ENCODE assay signal across 8 cellular contexts in the genomic region with DNA sequence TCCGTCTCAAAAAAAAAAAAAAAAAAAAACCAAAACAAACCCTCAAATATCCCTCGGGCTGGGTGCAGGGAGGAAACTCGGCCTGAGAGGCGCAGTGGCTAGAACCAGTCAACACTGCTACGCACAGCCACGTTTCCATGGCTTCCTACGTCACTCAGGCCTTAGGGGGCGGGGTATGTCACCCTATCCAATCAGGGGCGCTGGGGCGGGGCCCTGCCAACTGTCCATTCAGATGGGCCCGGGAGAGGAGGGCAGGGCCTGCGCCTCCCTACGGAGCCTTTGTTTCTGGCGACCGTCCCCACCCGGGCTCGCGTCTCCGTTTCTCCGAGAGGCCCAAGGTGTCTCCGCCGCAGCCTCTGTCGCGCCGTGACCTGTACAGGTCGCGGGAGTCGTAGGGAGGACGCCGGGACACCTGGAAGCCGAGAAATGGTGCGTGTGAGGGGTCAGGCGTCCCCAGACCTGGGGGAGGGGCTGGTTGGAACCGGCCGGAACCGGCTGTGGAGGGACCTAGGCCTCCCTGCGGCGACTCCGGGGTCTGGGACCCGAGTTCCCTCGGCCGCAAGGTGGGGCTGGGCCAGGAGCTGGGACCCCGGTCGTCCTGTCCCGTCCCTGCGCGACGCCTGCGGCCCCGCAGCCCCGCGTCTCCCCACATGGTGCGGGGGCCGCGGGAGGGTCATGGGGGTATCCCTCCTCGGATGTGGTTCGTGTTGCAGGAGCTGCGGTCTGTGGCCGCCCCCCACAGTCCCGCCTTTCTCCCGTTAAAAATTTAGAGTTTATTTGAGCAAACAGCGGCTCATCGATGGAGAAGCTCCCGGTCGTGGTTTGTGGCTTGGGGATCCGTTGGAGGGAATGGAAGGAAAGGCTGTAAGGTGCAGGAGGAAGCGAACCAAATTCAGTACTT. TPM values are rescaled to one million over a fixed set of nuclear protein-coding genes. Genes with fewer than 3 reads are reported as not detected.
DNase-seq lines count a peak whose midpoint lies in the region; ATAC-seq and TF ChIP-seq lines count a peak whose summit lies in the region.

TSS of gene ZNF627 (plus strand) at position 282 of the 901 bp plus-strand sequence. CDS start at position 427, 145 bp downstream.

- no peaks in the 10 kb centered on the region for H3K9me3 Mint-ChIP-seq in activated T-helper 17 cell treated with anti-CD3 and anti-CD28 coated beads, Interleukin-2, amount 50 U/mL, for 72 hours
- peaks cover 0 to under 1% (median 0%) of the 10 kb centered on the region in 9 donors for H3K9me3 Mint-ChIP-seq in naive thymus-derived CD8-positive, alpha-beta T cell

- peaks cover 3% of the 10 kb centered on the region; the same call in 1 of the 2 replicates for H3K9me3 ChIP-seq in Karpas-422 (ENCODE audit: low read length)

- H3K4me1 ChIP-seq in Karpas-422 (ENCODE audit: low read length), result peaks cover 20% of the 10 kb centered on the region

- peak; percentile 95 for ATAC-seq in GM21825 (IDR thresholded peaks at IDR 0.05; ENCODE audit: unreplicated experiment)
- peak; percentile 100 for ATAC-seq in activated T-helper 17 cell treated with anti-CD3 and anti-CD28 coated beads, Interleukin-2, amount 50 U/mL, for 72 hours (replicated peaks)
- ATAC-seq in naive thymus-derived CD8-positive, alpha-beta T cell, result peak; percentile 96 to 98

- peak within 1 kb of the TSS; percentile 55 for H3K27ac ChIP-seq in Karpas-422 (ENCODE audit: low read length)

- H3K27me3 Mint-ChIP-seq in activated T-helper 17 cell treated with anti-CD3 and anti-CD28 coated beads, Interleukin-2, amount 50 U/mL, for 72 hours, result no peaks in the 10 kb centered on the region
- no peaks in the 10 kb centered on the region for H3K27me3 Mint-ChIP-seq in naive thymus-derived CD8-positive, alpha-beta T cell

- no peaks in the 10 kb centered on the region for H4K20me1 ChIP-seq in Karpas-422 (ENCODE audit: insufficient read depth, low read depth, low read length)

- peak within 1 kb of the TSS; percentile 83 for H3K9ac ChIP-seq in Karpas-422 (ENCODE audit: low read length)

- peak; percentile 12 for TF ChIP-seq CTCF in fibroblast of mammary gland (conservative IDR thresholded peaks at IDR 0.05; ENCODE audit: control insufficient read depth, insufficient read depth, low read depth, low read length)

- peak within 1 kb of the TSS; percentile 87 for H3K4me2 ChIP-seq in Karpas-422 (ENCODE audit: low read depth, low read length, poor library complexity, severe bottlenecking)

- peaks cover 46% of the 10 kb centered on the region for H3K79me2 ChIP-seq in Karpas-422 (ENCODE audit: low read length)

- H3K36me3 Mint-ChIP-seq in activated T-helper 17 cell treated with anti-CD3 and anti-CD28 coated beads, Interleukin-2, amount 50 U/mL, for 72 hours (ENCODE audit: low read depth), result peaks cover 6% of the 10 kb centered on the region
- peaks cover 0 to 3% (median 3%) of the 10 kb centered on the region in 3 donors for H3K36me3 Mint-ChIP-seq in naive thymus-derived CD8-positive, alpha-beta T cell

- H3K4me1 Mint-ChIP-seq in activated T-helper 17 cell treated with anti-CD3 and anti-CD28 coated beads, Interleukin-2, amount 50 U/mL, for 72 hours, result no peaks in the 10 kb centered on the region
- peaks cover 12 to 44% (median 26%) of the 10 kb centered on the region in 4 donors for H3K4me1 Mint-ChIP-seq in naive thymus-derived CD8-positive, alpha-beta T cell

- peak within 1 kb of the TSS; percentile 84 for H3K27ac Mint-ChIP-seq in activated T-helper 17 cell treated with anti-CD3 and anti-CD28 coated beads, Interleukin-2, amount 50 U/mL, for 72 hours
- peak within 1 kb of the TSS; percentile 75 to 96 (median 94) for H3K27ac Mint-ChIP-seq in naive thymus-derived CD8-positive, alpha-beta T cell

- POLR2A ChIA-PET in naive thymus-derived CD8-positive, alpha-beta T cell (lab: Charles Lee), result interaction anchor here (0.6 to 1.5 kb wide), 13 partner anchors 11 to 1194 kb away, joined by 3 to 15 read pairs (median 3); partner anchors contain the start of genes ECSIT, ELOF1, SWSAP1 and ZNF441

- DNase-seq in Daoy (ENCODE audit: low read depth) (peak; percentile 99), Karpas-422 (peak; percentile 99), RKO (ENCODE audit: low spot score) (peak; percentile 99), fibroblast of mammary gland (ENCODE audit: low read depth) (peak; percentile 98)
- DNase-seq in naive thymus-derived CD8-positive, alpha-beta T cell, result peak; percentile 90 to 99 (median 98)
- DNase-seq in stimulated activated naive CD4-positive, alpha-beta T cell (lab: John Stamatoyannopoulos, UW), result peak; percentile 89 to 98 (median 94)

- H3K36me3 ChIP-seq in Karpas-422 (ENCODE audit: insufficient read depth, low read length), result peaks cover 22% of the 10 kb centered on the region

- H3K27me3 ChIP-seq in Karpas-422 (ENCODE audit: low read length), result no peaks in the 10 kb centered on the region

- H3K4me3 ChIP-seq in Karpas-422 (ENCODE audit: low read length), result peak within 1 kb of the TSS; percentile 96
- peak within 1 kb of the TSS; percentile 88 for H3K4me3 ChIP-seq in fibroblast of mammary gland (ENCODE audit: control insufficient read depth, low read depth, low read length)

- no peak within 1 kb of the TSS for H2AFZ ChIP-seq in Karpas-422 (ENCODE audit: low read length)

- peak within 1 kb of the TSS; percentile 88 for H3K4me3 Mint-ChIP-seq in activated T-helper 17 cell treated with anti-CD3 and anti-CD28 coated beads, Interleukin-2, amount 50 U/mL, for 72 hours
- H3K4me3 Mint-ChIP-seq in naive thymus-derived CD8-positive, alpha-beta T cell, result peak within 1 kb of the TSS; percentile 82 to 96 (median 90)

- no peaks in the 10 kb centered on the region for H3K9me2 ChIP-seq in Karpas-422 (replicated peaks; ENCODE audit: insufficient read depth, low read length)

RNA-seq across cellular contexts. Expression of gene ZNF627, which starts in this region (rescaled TPM):
- total RNA-seq in Daoy (2014; rRNA removed; shearing (Covaris generic)), result 15.4 and 23.0 TPM in 2 replicates
- total RNA-seq in Karpas-422 (2014; rRNA removed; shearing (Covaris generic); ENCODE audit: low replicate concordance), result 19.9 and 27.7 TPM in 2 replicates
- 1 to 10 TPM; 4.6 to 5.9 TPM for total RNA-seq in activated T-helper 17 cell treated with anti-CD3 and anti-CD28 coated beads, Interleukin-2, amount 50 U/mL, for 72 hours
- total RNA-seq in naive thymus-derived CD8-positive, alpha-beta T cell, result 10 to 100 TPM; 17.3 to 17.5 TPM
- 10 to 100 TPM in 1 of 3 donors, 1 to 10 TPM in 2; 7.7 to 11.9 (median 7.9) TPM for polyA plus RNA-seq in naive thymus-derived CD8-positive, alpha-beta T cell

Comparison
In these comparisons a context has a peak if more than half of its experiments do, and no peak if none do; other contexts are left out.
1. Peak in every context shown above with its lines: DNase-seq, ATAC-seq, H3K4me3 ChIP-seq and H3K27ac ChIP-seq.